8 cellular contexts compared by ENCODE assay signal in genomic region chr7:35037211-35037525, GRCh38. TPM values are rescaled to one million over a fixed set of nuclear protein-coding genes. Genes with fewer than 3 reads are reported as not detected.
DNase-seq lines count a peak whose midpoint lies in the region; ATAC-seq, FAIRE-seq and TF ChIP-seq lines count a peak whose summit lies in the region.

Gene DPY19L1 (minus strand): TSS chr7:35037485. CDS start chr7:35037394, 91 bp downstream.

- WGBS in right lobe of liver (ENCODE audit: insufficient coverage, low coverage, low lambda C conversion rate, missing lambda C conversion rate), result no CpG with 5 or more reads among the region's 48 CpGs

- peak; percentile 20 for TF ChIP-seq POLR2A in right lobe of liver (IDR thresholded peaks at IDR 0.05)

- no peaks in the 10 kb centered on the region for H3K36me3 ChIP-seq in brain microvascular endothelial cell (replicated peaks)
- H3K36me3 ChIP-seq in right lobe of liver, result no peaks in the 10 kb centered on the region
- H3K36me3 ChIP-seq in thoracic aorta, result no peaks in the 10 kb centered on the region

- in situ Hi-C loops in brain microvascular endothelial cell (cut with HindIII; ENCODE audit: low pct_ligation_motif_present, low sequenced_read_pairs), result no loop called here

- TF ChIP-seq CTCF in brain microvascular endothelial cell (IDR thresholded peaks at IDR 0.05; ENCODE audit: low read depth, low read length, missing control alignments), result no peak
- TF ChIP-seq CTCF in right lobe of liver (IDR thresholded peaks at IDR 0.05), result peak in 1 of 4 donors; percentile 18
- no peak for TF ChIP-seq CTCF in thoracic aorta (IDR thresholded peaks at IDR 0.05)

- intact Hi-C loops in right lobe of liver (cut with DNase I), result loop anchor here in 1 of 2 donors (10.0 kb wide), 1 partner anchor 212 kb away; no protein-coding TSS in a partner anchor

- peaks cover 0 to 15% (median 0%) of the 10 kb centered on the region in 4 donors for H3K4me1 ChIP-seq in right lobe of liver
- H3K4me1 ChIP-seq in thoracic aorta (ENCODE audit: control insufficient read depth in 1 of 2, low read depth in 2 of 2), result peaks cover 9 to 20% of the 10 kb centered on the region in 2 donors

- DNase-seq in brain microvascular endothelial cell (no peak), right lobe of liver (no peak), thoracic aorta (ENCODE audit: low spot score) (no peak), HTR-8/SVneo (ENCODE audit: insufficient read length, low spot score) (no peak), NCI-H2107 (lab: John Stamatoyannopoulos, UW) (no peak), NOMO-1 treated with dmso at 0.1 percent for 144 hours (lab: John Stamatoyannopoulos, UW; ENCODE audit: unreplicated experiment) (no peak)

- H3K27me3 ChIP-seq in brain microvascular endothelial cell (replicated peaks) (no peaks in the 10 kb centered on the region), right lobe of liver (no peaks in the 10 kb centered on the region), thoracic aorta (replicated peaks; ENCODE audit: insufficient read depth) (no peaks in the 10 kb centered on the region)

- no peak for FAIRE-seq in HTR-8/SVneo (lab: Jason Lieb, UNC)

- no peaks in the 10 kb centered on the region for H3K9me3 ChIP-seq in right lobe of liver
- H3K9me3 ChIP-seq in thoracic aorta, result no peaks in the 10 kb centered on the region

- ATAC-seq in GM18517 (IDR thresholded peaks at IDR 0.05; ENCODE audit: unreplicated experiment), result peak; percentile 33
- ATAC-seq in HG03432 (IDR thresholded peaks at IDR 0.05; ENCODE audit: unreplicated experiment), result peak; percentile 30
- ATAC-seq in right lobe of liver, result no peak
- no peak for ATAC-seq in thoracic aorta (ENCODE audit: insufficient number of reproducible peaks, low FRiP score, low read depth)

- H3K4me3 ChIP-seq in brain microvascular endothelial cell (ENCODE audit: low read depth, low read length) (peak within 1 kb of the TSS; percentile 81), right lobe of liver (peak within 1 kb of the TSS; percentile 53 to 75 (median 68)), thoracic aorta (peak within 1 kb of the TSS; percentile 92)

- peak within 1 kb of the TSS; percentile 36 for H3K27ac ChIP-seq in brain microvascular endothelial cell
- peak within 1 kb of the TSS; percentile 66 to 75 (median 72) for H3K27ac ChIP-seq in right lobe of liver
- peak within 1 kb of the TSS; percentile 73 to 80 for H3K27ac ChIP-seq in thoracic aorta

RNA-seq across cellular contexts. Expression of gene DPY19L1, which starts in this region (rescaled TPM):
- total RNA-seq in right lobe of liver, result 10 to 100 TPM; 14.2 to 23.4 (median 17.3) TPM
- total RNA-seq in thoracic aorta, result 10 to 100 TPM; 13.9 to 32.5 TPM

Comparison
In these comparisons a context has a peak if more than half of its experiments do, and no peak if none do; other contexts are left out.
1. ATAC-seq: peak in GM18517 (single experiment) and HG03432 (single experiment); none in right lobe of liver (0 of 4) and thoracic aorta (single experiment).
2. Peak in every context shown above with its lines, with median percentiles within 50 percentile points of each other: H3K27ac ChIP-seq and H3K4me3 ChIP-seq.